ENCODE assay signal across 7 cellular contexts in the genomic region with DNA sequence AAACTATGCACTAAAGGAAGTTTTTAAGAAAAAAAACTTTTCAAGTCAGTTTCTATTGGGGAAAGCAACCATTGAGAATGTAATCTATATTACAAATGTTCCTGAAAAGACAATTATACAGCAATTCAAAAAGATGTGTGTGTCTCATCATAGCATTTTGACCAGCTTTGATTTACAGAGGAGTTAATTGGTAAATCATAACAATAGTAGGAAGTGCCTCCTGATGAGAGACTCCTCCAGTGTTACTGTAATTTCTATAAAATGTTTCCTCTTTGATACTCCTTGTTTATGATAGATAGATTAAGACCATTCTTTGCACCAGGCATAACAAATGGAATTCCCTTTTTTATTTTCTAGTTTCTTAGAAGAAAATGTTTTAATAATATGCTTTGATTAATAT.
"Had no signal": no experiment of that assay in that cellular context is flagged by ENCODE, and none has a peak within 500 bp of the region (broad histone marks: within the 10 kb centered on the region; RNA-seq: fewer than 3 reads in every experiment).

No MANE protein-coding gene starts in this region.

- H3K4me1 ChIP-seq: HAP-1 had no signal

- H3K9me3 Mint-ChIP-seq: HFFc6 had no signal

- H3K4me3 ChIP-seq: HAP-1 had no signal

- H3K9me3 ChIP-seq: HAP-1 had no signal

- H3K27ac ChIP-seq: HL-60 had no signal

- DNase-seq: GOT3, H7, HFFc6 had no signal

- H3K4me1 Mint-ChIP-seq: IgD-negative memory B cell had no signal

- FAIRE-seq: HepG2 had no signal

- H3K36me3 ChIP-seq: HAP-1 had no signal

- H3K27me3 Mint-ChIP-seq: IgD-negative memory B cell had no signal

- H3K27ac Mint-ChIP-seq: HFFc6, IgD-negative memory B cell had no signal

- H3K4me3 Mint-ChIP-seq: HFFc6, IgD-negative memory B cell had no signal

- H3K36me3 Mint-ChIP-seq: IgD-negative memory B cell had no signal
